In the genomic region with DNA sequence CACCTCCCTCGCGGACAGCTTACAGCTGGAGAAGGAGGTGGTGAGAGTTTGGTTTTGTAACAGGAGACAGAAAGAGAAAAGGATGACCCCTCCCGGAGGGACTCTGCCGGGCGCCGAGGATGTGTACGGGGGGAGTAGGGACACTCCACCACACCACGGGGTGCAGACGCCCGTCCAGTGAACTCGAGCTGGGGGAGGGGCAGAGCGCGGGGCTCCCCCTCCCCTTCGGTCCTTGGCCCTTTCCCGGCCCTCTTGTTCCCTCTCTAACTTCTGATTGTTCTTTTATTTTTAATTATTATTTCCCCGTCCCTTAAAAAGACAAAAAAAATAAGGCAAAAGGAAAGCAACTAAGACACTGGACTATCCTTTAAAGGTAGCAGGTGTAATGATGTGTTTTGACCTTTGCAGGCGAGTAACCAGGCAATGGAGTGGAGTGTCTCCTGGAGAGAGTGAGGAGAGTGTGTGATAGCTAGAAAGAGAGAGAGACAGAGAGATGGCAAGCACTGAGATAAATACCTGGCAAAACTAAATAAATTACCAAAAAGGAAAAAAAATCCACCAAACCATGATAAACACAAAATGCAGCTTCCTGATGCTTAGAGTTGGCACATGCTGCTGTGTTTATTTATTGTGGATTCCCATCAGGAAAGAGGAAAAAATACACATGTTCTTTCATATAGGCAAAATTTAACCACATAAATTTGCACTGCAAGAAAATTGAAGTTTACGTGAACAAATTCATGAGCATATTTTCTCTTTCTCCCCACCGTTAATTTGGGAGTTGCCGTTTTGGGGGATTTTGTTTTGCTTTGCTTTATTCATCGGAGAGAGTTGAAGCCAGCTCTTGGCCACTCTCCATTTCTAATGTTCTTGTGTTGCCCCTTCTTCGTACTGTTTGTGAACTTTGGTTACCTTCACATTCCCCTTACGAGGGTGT, we compare ENCODE assay signal across 10 cellular contexts. TPM values are rescaled to one million over a fixed set of nuclear protein-coding genes. Genes with fewer than 3 reads are reported as not detected.
DNase-seq lines count a peak whose midpoint lies in the region; ATAC-seq and TF ChIP-seq lines count a peak whose summit lies in the region.
"Had no signal": no experiment of that assay in that cellular context is flagged by ENCODE, and none has a peak within 500 bp of the region (broad histone marks: within the 10 kb centered on the region; RNA-seq: fewer than 3 reads in every experiment).

No MANE protein-coding gene starts in this region.

- H3K27me3 Mint-ChIP-seq in activated CD8-positive, alpha-beta T cell treated with anti-CD3 and anti-CD28 coated beads, Interleukin-2, amount 10 ng/mL, durations not matched to agents 7 days and 5 days (ENCODE audit: low read depth), result peaks cover 72% of the 10 kb centered on the region
- peaks cover 78% of the 10 kb centered on the region for H3K27me3 Mint-ChIP-seq in activated CD8-positive, alpha-beta T cell treated with anti-CD3 and anti-CD28 coated beads for 36 hours
- peaks cover 92% of the 10 kb centered on the region for H3K27me3 Mint-ChIP-seq in stimulated activated memory B cell treated with anti-CD40 and anti-IgM and Interleukin-4, amounts not matched to agents 10 μg/mL and 1 μg/mL and 100 μg/mL, for 72 hours

- TF ChIP-seq CTCF in activated CD8-positive, alpha-beta T cell treated with anti-CD3 and anti-CD28 coated beads for 36 hours (IDR thresholded peaks at IDR 0.05), result no peak

- ATAC-seq in activated CD8-positive, alpha-beta T cell treated with anti-CD3 and anti-CD28 coated beads, Interleukin-2, amount 10 ng/mL, durations not matched to agents 7 days and 5 days, result no peak
- ATAC-seq in activated CD8-positive, alpha-beta T cell treated with anti-CD3 and anti-CD28 coated beads for 36 hours, result no peak
- no peak for ATAC-seq in stimulated activated memory B cell treated with anti-CD40 and anti-IgM and Interleukin-4, amounts not matched to agents 10 μg/mL and 1 μg/mL and 100 μg/mL, for 72 hours
- ATAC-seq in activated CD4-positive, CD25-positive, alpha-beta regulatory T cell treated with anti-CD3 and anti-CD28 coated beads, Interleukin-2, amount 50 U/mL, for 24 hours, result no peak
- no peak for ATAC-seq in GM19452 (IDR thresholded peaks at IDR 0.05; ENCODE audit: unreplicated experiment)

- H3K36me3 Mint-ChIP-seq in activated CD8-positive, alpha-beta T cell treated with anti-CD3 and anti-CD28 coated beads, Interleukin-2, amount 10 ng/mL, durations not matched to agents 7 days and 5 days (ENCODE audit: low read depth), result peaks cover 4% of the 10 kb centered on the region
- peaks cover 2% of the 10 kb centered on the region for H3K36me3 Mint-ChIP-seq in activated CD8-positive, alpha-beta T cell treated with anti-CD3 and anti-CD28 coated beads for 36 hours (ENCODE audit: low read depth)
- H3K36me3 Mint-ChIP-seq in stimulated activated memory B cell treated with anti-CD40 and anti-IgM and Interleukin-4, amounts not matched to agents 10 μg/mL and 1 μg/mL and 100 μg/mL, for 72 hours, result no peaks in the 10 kb centered on the region

- intact Hi-C loops in activated CD8-positive, alpha-beta T cell treated with anti-CD3 and anti-CD28 coated beads for 36 hours (cut with micrococcal nuclease), result no loop called here

- H3K4me3 Mint-ChIP-seq in activated CD8-positive, alpha-beta T cell treated with anti-CD3 and anti-CD28 coated beads, Interleukin-2, amount 10 ng/mL, durations not matched to agents 7 days and 5 days, result peak overlapping the region; percentile 8
- H3K4me3 Mint-ChIP-seq in activated CD8-positive, alpha-beta T cell treated with anti-CD3 and anti-CD28 coated beads for 36 hours, result no peak overlapping the region
- H3K4me3 Mint-ChIP-seq in stimulated activated memory B cell treated with anti-CD40 and anti-IgM and Interleukin-4, amounts not matched to agents 10 μg/mL and 1 μg/mL and 100 μg/mL, for 72 hours, result peak overlapping the region; percentile 4

- peak overlapping the region; percentile 10 for H3K27ac Mint-ChIP-seq in activated CD8-positive, alpha-beta T cell treated with anti-CD3 and anti-CD28 coated beads, Interleukin-2, amount 10 ng/mL, durations not matched to agents 7 days and 5 days
- H3K27ac Mint-ChIP-seq in activated CD8-positive, alpha-beta T cell treated with anti-CD3 and anti-CD28 coated beads for 36 hours, result no peak overlapping the region
- no peak overlapping the region for H3K27ac Mint-ChIP-seq in stimulated activated memory B cell treated with anti-CD40 and anti-IgM and Interleukin-4, amounts not matched to agents 10 μg/mL and 1 μg/mL and 100 μg/mL, for 72 hours

- H3K4me1 Mint-ChIP-seq in activated CD8-positive, alpha-beta T cell treated with anti-CD3 and anti-CD28 coated beads, Interleukin-2, amount 10 ng/mL, durations not matched to agents 7 days and 5 days (ENCODE audit: low read depth), result peaks cover 36% of the 10 kb centered on the region
- H3K4me1 Mint-ChIP-seq in activated CD8-positive, alpha-beta T cell treated with anti-CD3 and anti-CD28 coated beads for 36 hours (ENCODE audit: low read depth), result peaks cover 29% of the 10 kb centered on the region
- peaks cover 34% of the 10 kb centered on the region for H3K4me1 Mint-ChIP-seq in stimulated activated memory B cell treated with anti-CD40 and anti-IgM and Interleukin-4, amounts not matched to agents 10 μg/mL and 1 μg/mL and 100 μg/mL, for 72 hours

- CTCF ChIA-PET in activated CD8-positive, alpha-beta T cell treated with anti-CD3 and anti-CD28 coated beads, Interleukin-2, amount 10 ng/mL, durations not matched to agents 7 days and 5 days (lab: Charles Lee), result interaction anchor here (0.7 to 1.7 kb wide), 4 partner anchors 9 to 1347 kb away, joined by 3 to 6 read pairs (median 4); no protein-coding TSS in a partner anchor
- CTCF ChIA-PET in activated CD8-positive, alpha-beta T cell treated with anti-CD3 and anti-CD28 coated beads for 36 hours (lab: Charles Lee), result interaction anchor here (0.6 to 1.3 kb wide), 3 partner anchors 8 to 456 kb away, joined by 3 to 4 read pairs (median 3); no protein-coding TSS in a partner anchor

- DNase-seq in activated CD8-positive, alpha-beta T cell treated with anti-CD3 and anti-CD28 coated beads, Interleukin-2, amount 10 ng/mL, durations not matched to agents 7 days and 5 days, result no peak
- no peak for DNase-seq in activated CD8-positive, alpha-beta T cell treated with anti-CD3 and anti-CD28 coated beads for 36 hours
- peak; percentile 42 for DNase-seq in NCI-H526 treated with DMSO at 0.1 percent for 48 hours (lab: John Stamatoyannopoulos, UW)
- peak in 37 of 51 donors; percentile 14 to 84 (median 64) for DNase-seq in hypothalamus (lab: John Stamatoyannopoulos, UW)
- no peak for DNase-seq in cerebellar cortex (ENCODE audit: low spot score)
- DNase-seq: central memory CD4-positive, alpha-beta T cell; kidney glomerular epithelial cell had no signal

- POLR2A ChIA-PET in activated CD8-positive, alpha-beta T cell treated with anti-CD3 and anti-CD28 coated beads, Interleukin-2, amount 10 ng/mL, durations not matched to agents 7 days and 5 days (lab: Charles Lee), result no interaction called here
- POLR2A ChIA-PET in activated CD8-positive, alpha-beta T cell treated with anti-CD3 and anti-CD28 coated beads for 36 hours (lab: Charles Lee), result no interaction called here

- H3K9me3 Mint-ChIP-seq in activated CD8-positive, alpha-beta T cell treated with anti-CD3 and anti-CD28 coated beads, Interleukin-2, amount 10 ng/mL, durations not matched to agents 7 days and 5 days (ENCODE audit: insufficient read depth), result no peaks in the 10 kb centered on the region
- no peaks in the 10 kb centered on the region for H3K9me3 Mint-ChIP-seq in activated CD8-positive, alpha-beta T cell treated with anti-CD3 and anti-CD28 coated beads for 36 hours
- no peaks in the 10 kb centered on the region for H3K9me3 Mint-ChIP-seq in stimulated activated memory B cell treated with anti-CD40 and anti-IgM and Interleukin-4, amounts not matched to agents 10 μg/mL and 1 μg/mL and 100 μg/mL, for 72 hours

RNA-seq across cellular contexts. Expression of gene POU3F2, which starts 1.9 kb away (rescaled TPM):
- not detected for total RNA-seq in activated CD8-positive, alpha-beta T cell treated with anti-CD3 and anti-CD28 coated beads, Interleukin-2, amount 10 ng/mL, durations not matched to agents 7 days and 5 days
- total RNA-seq in activated CD8-positive, alpha-beta T cell treated with anti-CD3 and anti-CD28 coated beads for 36 hours, result not detected

Comparison
In these comparisons a context has a peak if more than half of its experiments do, and no peak if none do; other contexts are left out.
1. DNase-seq: peak in NCI-H526 treated with DMSO at 0.1 percent for 48 hours (single experiment) and hypothalamus (37 of 51); none in activated CD8-positive, alpha-beta T cell treated with anti-CD3 and anti-CD28 coated beads, Interleukin-2, amount 10 ng/mL, durations not matched to agents 7 days and 5 days (single experiment), activated CD8-positive, alpha-beta T cell treated with anti-CD3 and anti-CD28 coated beads for 36 hours (single experiment) and cerebellar cortex (single experiment).